Comparison of ENCODE assay signal across 20 cellular contexts in genomic region chr13:51005566-51005965, GRCh38.
DNase-seq lines count a peak whose midpoint lies in the region; ATAC-seq, FAIRE-seq and TF ChIP-seq lines count a peak whose summit lies in the region.
"Had no signal": no experiment of that assay in that cellular context is flagged by ENCODE, and none has a peak within 500 bp of the region (broad histone marks: within the 10 kb centered on the region; RNA-seq: fewer than 3 reads in every experiment).

No MANE protein-coding gene starts in this region.

- H3K4me3 Mint-ChIP-seq in GM23338 (no peak overlapping the region), neural progenitor cell (no peak overlapping the region)

- no peak for TF ChIP-seq EP300 in K562 (IDR thresholded peaks at IDR 0.05; ENCODE audit: low read length)
- TF ChIP-seq EP300 in suprapubic skin (IDR thresholded peaks at IDR 0.05), result no peak

- H3K27me3 ChIP-seq in GM23338 (ENCODE audit: insufficient read depth), result no peaks in the 10 kb centered on the region
- peaks cover 11 to 17% of the 10 kb centered on the region in 2 experiments; a peak in 4 of 5 replicates for H3K27me3 ChIP-seq in K562 (ENCODE audit: control insufficient read depth in 2 of 2, insufficient read depth in 2 of 2, low read length in 2 of 2)
- H3K27me3 ChIP-seq in suprapubic skin, result no peaks in the 10 kb centered on the region
- H3K27me3 ChIP-seq in neural progenitor cell, result no peaks in the 10 kb centered on the region

- H3K9me1 ChIP-seq in K562 (ENCODE audit: control insufficient read depth, insufficient read depth, low read length), result no peaks in the 10 kb centered on the region

- DNase-seq in GM23338 (ENCODE audit: low spot score) (no peak), K562 (ENCODE audit: extremely low read depth in 1 of 4, low spot score in 3 of 4) (no peak), left kidney (ENCODE audit: low read depth, low spot score) (peak; percentile 49), suprapubic skin (ENCODE audit: low spot score in 2 of 2) (no peak), neural progenitor cell (ENCODE audit: low spot score) (no peak), DMS114 treated with DMSO at 0.1 percent for 48 hours (lab: John Stamatoyannopoulos, UW; ENCODE audit: unreplicated experiment) (no peak)
- DNase-seq in stimulated activated CD4-positive, alpha-beta T cell treated with anti-CD3 and anti-CD28 coated beads, Interleukin-1b, Interleukin-23, amount 100 ng/mL, for 48 hours, result no peak
- DNase-seq: C1 segment of cervical spinal cord, DMS79 treated with DMSO at 0.1 percent for 48 hours, IMR-90, Karpas-422, NCI-H1417 treated with DMSO at 0.1 percent for 48 hours, NCI-H187 treated with DMSO at 0.1 percent for 48 hours, NCI-H2227 treated with DMSO at 0.1 percent for 48 hours, NCI-H510A treated with DMSO at 0.1 percent for 48 hours, NCI-H774, OCI-M1, SHP77 treated with DMSO at 0.1 percent for 48 hours had no signal

- no peaks in the 10 kb centered on the region; the same call in 1 of the 2 replicates for H3K9me2 ChIP-seq in GM23338 (ENCODE audit: insufficient read depth)

- no peak overlapping the region for H3K27ac Mint-ChIP-seq in GM23338
- H3K27ac Mint-ChIP-seq in neural progenitor cell, result no peak overlapping the region

- 0% methylated on average over 4 of the region's 4 CpGs for WGBS in K562 (ENCODE audit: insufficient coverage, low coverage, missing lambda C conversion rate)
- WGBS in suprapubic skin, result 63% methylated on average over 4 of the region's 4 CpGs

- CTCF ChIA-PET in K562 (lab: Yijun Ruan, JAX; ENCODE audit: low intra/inter-chr PET ratio), result no interaction called here

- H3K4me1 Mint-ChIP-seq in GM23338 (peaks cover 16% of the 10 kb centered on the region), neural progenitor cell (peaks cover 8% of the 10 kb centered on the region)

- H3K4me3 ChIP-seq in GM23338 (no peak overlapping the region), K562 (no peak overlapping the region), suprapubic skin (no peak overlapping the region), neural progenitor cell (no peak overlapping the region)

- no peaks in the 10 kb centered on the region for H4K20me1 ChIP-seq in GM23338 (replicated peaks; ENCODE audit: insufficient read depth)
- H4K20me1 ChIP-seq in K562 (replicated peaks; ENCODE audit: control insufficient read depth, insufficient read depth, low read length), result no peaks in the 10 kb centered on the region
- H4K20me1 ChIP-seq in neural progenitor cell (ENCODE audit: low read depth), result no peaks in the 10 kb centered on the region

- H3F3A ChIP-seq in GM23338 (replicated peaks; ENCODE audit: low read depth) (no peaks in the 10 kb centered on the region), neural progenitor cell (ENCODE audit: low read depth) (no peaks in the 10 kb centered on the region)

- no peaks in the 10 kb centered on the region for H3K79me2 ChIP-seq in GM23338 (replicated peaks; ENCODE audit: insufficient read depth)
- H3K79me2 ChIP-seq in K562 (ENCODE audit: control insufficient read depth, insufficient read depth, low read length), result no peaks in the 10 kb centered on the region
- H3K79me2 ChIP-seq in neural progenitor cell (ENCODE audit: low read depth), result no peaks in the 10 kb centered on the region

- H3K9me3 ChIP-seq in K562 (replicated peaks; ENCODE audit: control insufficient read depth, insufficient read depth, low read depth, low read length), result no peaks in the 10 kb centered on the region
- H3K9me3 ChIP-seq in suprapubic skin, result no peaks in the 10 kb centered on the region
- no peaks in the 10 kb centered on the region for H3K9me3 ChIP-seq in neural progenitor cell (ENCODE audit: low read depth)

- ATAC-seq in GM23338 (no peak), K562 (no peak), GM21619 (IDR thresholded peaks at IDR 0.05; ENCODE audit: unreplicated experiment) (no peak)

- FAIRE-seq in K562 (lab: Jason Lieb, UNC), result no peak
- FAIRE-seq: D721Med had no signal

- in situ Hi-C loops in K562 (cut with MboI), result no loop called here

- H3K36me3 ChIP-seq in GM23338 (ENCODE audit: insufficient read depth) (no peaks in the 10 kb centered on the region), K562 (ENCODE audit: control insufficient read depth, insufficient read depth, low read length) (no peaks in the 10 kb centered on the region), suprapubic skin (no peaks in the 10 kb centered on the region), neural progenitor cell (no peaks in the 10 kb centered on the region)

- no TSS peak for BruUV-seq in K562 (replicated peaks; lab: Mats Ljungman, UMichigan)

- intact Hi-C loops in K562 (cut with micrococcal nuclease), result no loop called here

- POLR2A ChIA-PET in K562 (lab: Yijun Ruan, JAX), result interaction anchor here (1.5 kb wide), 1 partner anchor 10 kb away, joined by 4 read pairs; no protein-coding TSS in a partner anchor

- H3K27ac ChIP-seq in GM23338 (ENCODE audit: low read depth), result no peak overlapping the region
- no peak overlapping the region for H3K27ac ChIP-seq in K562 (ENCODE audit: extremely low read depth, low read depth, low read length)
- H3K27ac ChIP-seq in suprapubic skin, result peak overlapping the region; percentile 64
- no peak overlapping the region for H3K27ac ChIP-seq in neural progenitor cell

- H3K36me3 Mint-ChIP-seq in GM23338 (ENCODE audit: low read depth), result no peaks in the 10 kb centered on the region
- H3K36me3 Mint-ChIP-seq in neural progenitor cell, result no peaks in the 10 kb centered on the region

- H3K4me2 ChIP-seq in GM23338 (no peak overlapping the region), K562 (ENCODE audit: insufficient read depth, low read length) (no peak overlapping the region), neural progenitor cell (no peak overlapping the region)

- TF ChIP-seq CTCF in GM23338 (conservative IDR thresholded peaks at IDR 0.05; ENCODE audit: low read depth in 2 of 2), result no peak
- no peak for TF ChIP-seq CTCF in K562 (IDR thresholded peaks at IDR 0.05 in 2 of 3, conservative IDR thresholded peaks at IDR 0.05 in 1 of 3; ENCODE audit: insufficient read depth in 2 of 3, low read depth in 1 of 3, low read length in 3 of 3)
- TF ChIP-seq CTCF in suprapubic skin (IDR thresholded peaks at IDR 0.05), result no peak
- TF ChIP-seq CTCF in neural progenitor cell (IDR thresholded peaks at IDR 0.05), result no peak

- no peaks in the 10 kb centered on the region for H3K27me3 Mint-ChIP-seq in GM23338 (ENCODE audit: insufficient read depth, low read depth, poor library complexity)
- peaks cover 2% of the 10 kb centered on the region for H3K27me3 Mint-ChIP-seq in neural progenitor cell (ENCODE audit: insufficient read depth, low read depth)

- no peaks in the 10 kb centered on the region; the same call in 2 of the 3 replicates for H3K9me3 Mint-ChIP-seq in GM23338
- no peaks in the 10 kb centered on the region for H3K9me3 Mint-ChIP-seq in neural progenitor cell

- peak overlapping the region; percentile 47 for H2AFZ ChIP-seq in GM23338
- H2AFZ ChIP-seq in K562 (ENCODE audit: low read depth, low read length), result no peak overlapping the region
- no peak overlapping the region for H2AFZ ChIP-seq in neural progenitor cell (replicated peaks)

- H3K9ac ChIP-seq in K562 (ENCODE audit: insufficient read depth in 1 of 2, low read depth in 2 of 2, low read length in 2 of 2) (no peak overlapping the region), neural progenitor cell (no peak overlapping the region)

- TF ChIP-seq POLR2A in K562 (conservative IDR thresholded peaks at IDR 0.05) (no peak), suprapubic skin (IDR thresholded peaks at IDR 0.05) (no peak)

- peaks cover 8% of the 10 kb centered on the region for H3K4me1 ChIP-seq in GM23338 (ENCODE audit: insufficient read depth)
- H3K4me1 ChIP-seq in K562 (replicated peaks in 1 of 2; ENCODE audit: control insufficient read depth in 2 of 2, insufficient read depth in 2 of 2, low read length in 2 of 2), result no peaks in the 10 kb centered on the region
- peaks cover 7% of the 10 kb centered on the region for H3K4me1 ChIP-seq in suprapubic skin
- H3K4me1 ChIP-seq in neural progenitor cell, result peaks cover 6% of the 10 kb centered on the region

- no peak for TF ChIP-seq RAD21 in K562 (CRISPR knock-in tag; conservative IDR thresholded peaks at IDR 0.05 in 1 of 2, IDR thresholded peaks at IDR 0.05 in 1 of 2)

TF ChIP-seq in GM23338, 12 proteins besides CTCF, POLR2A, EP300 and RAD21:
- TF ChIP-seq ETS1 (IDR thresholded peaks at IDR 0.05) (no peak), EZH2phosphoT487 (IDR thresholded peaks at IDR 0.05; ENCODE audit: unreplicated experiment) (no peak), ZNF114 (CRISPR knock-in tag; IDR thresholded peaks at IDR 0.05) (no peak), CREB1 (CRISPR knock-in tag; IDR thresholded peaks at IDR 0.05; ENCODE audit: low read depth) (no peak), ZNF331 (CRISPR knock-in tag; IDR thresholded peaks at IDR 0.05; ENCODE audit: low read depth) (no peak)

TF ChIP-seq in K562, 482 proteins besides CTCF, POLR2A, EP300 and RAD21:
- no peak for TF ChIP-seq BRD4 (IDR thresholded peaks at IDR 0.05)
- peak; percentile 69 for TF ChIP-seq TFE3 (CRISPR knock-in tag; IDR thresholded peaks at IDR 0.05)
- TF ChIP-seq HEY1 (CRISPR knock-in tag; IDR thresholded peaks at IDR 0.05; ENCODE audit: borderline replicate concordance), result no peak
- TF ChIP-seq RAD51 (IDR thresholded peaks at IDR 0.05; ENCODE audit: borderline replicate concordance, low read depth), result 0 out of 2 replicates have a peak, but pooled peaks have one; percentile 23
